8 cellular contexts compared by ENCODE assay signal in genomic region chr22:33918676-33919590, GRCh38. TPM values are rescaled to one million over a fixed set of nuclear protein-coding genes. Genes with fewer than 3 reads are reported as not detected.
DNase-seq lines count a peak whose midpoint lies in the region; ATAC-seq, FAIRE-seq and TF ChIP-seq lines count a peak whose summit lies in the region.

No MANE protein-coding gene starts in this region.

- intact Hi-C loops in prostate gland (cut with DNase I): loop anchor here (2.0 to 10.0 kb wide), 2 partner anchors 124 to 400 kb away; no protein-coding TSS in a partner anchor

- H3K27me3 ChIP-seq in foreskin keratinocyte: no peaks in the 10 kb centered on the region
- H3K27me3 ChIP-seq in prostate gland (replicated peaks; ENCODE audit: insufficient read depth): no peaks in the 10 kb centered on the region

- DNase-seq in GM18507 (ENCODE audit: extremely low spot score, insufficient read length, low read depth) (no peak), RKO (ENCODE audit: low spot score) (peak; percentile 67), foreskin keratinocyte (peak in 1 of 2 donors; percentile 45), prostate gland (ENCODE audit: low spot score) (peak; percentile 52), RPMI8226 (no peak), GM10266 (ENCODE audit: extremely low spot score) (no peak), NCI-H1048 (lab: John Stamatoyannopoulos, UW) (no peak)
- no peak for DNase-seq in stimulated activated CD4-positive, alpha-beta T cell treated with anti-CD3 and anti-CD28 coated beads, Interleukin-4, amount 100 ng/mL, for 1 hour

- no peaks in the 10 kb centered on the region for H3K4me1 ChIP-seq in foreskin keratinocyte
- H3K4me1 ChIP-seq in prostate gland (replicated peaks): no peaks in the 10 kb centered on the region

- TF ChIP-seq CTCF in foreskin keratinocyte (conservative IDR thresholded peaks at IDR 0.05) (no peak), prostate gland (IDR thresholded peaks at IDR 0.05) (no peak), GM10266 (IDR thresholded peaks at IDR 0.05; ENCODE audit: control insufficient read depth, insufficient read depth, low read depth, missing control alignments) (no peak)

- peak; percentile 81 for FAIRE-seq in GM18507 (lab: Jason Lieb, UNC)

- H3K36me3 ChIP-seq in prostate gland: no peaks in the 10 kb centered on the region

- peak; percentile 8 for ATAC-seq in foreskin keratinocyte

- H3K27ac ChIP-seq in foreskin keratinocyte (no peak overlapping the region), prostate gland (peak overlapping the region; percentile 71 to 76)

- peak overlapping the region; percentile 53 to 73 for H3K4me3 ChIP-seq in prostate gland

- WGBS in prostate gland: 21% methylated on average over 13 of the region's 13 CpGs

- no peak for TF ChIP-seq POLR2A in prostate gland (IDR thresholded peaks at IDR 0.05)

- no peaks in the 10 kb centered on the region for H3K9me3 ChIP-seq in prostate gland

RNA-seq across cellular contexts. Expression of gene LARGE1, which starts 1.3 kb away (rescaled TPM):
- total RNA-seq in foreskin keratinocyte (8.1 and 8.8 TPM in 2 replicates), prostate gland (10 to 100 TPM; 18.6 to 37.4 TPM)
- polyA plus RNA-seq in foreskin keratinocyte: 3.6 and 3.7 TPM in 2 replicates

Comparison
In these comparisons a context has a peak if more than half of its experiments do, and no peak if none do; other contexts are left out.
1. DNase-seq: peak in RKO (single experiment) and prostate gland (single experiment); none in GM18507 (single experiment), stimulated activated CD4-positive, alpha-beta T cell treated with anti-CD3 and anti-CD28 coated beads, Interleukin-4, amount 100 ng/mL, for 1 hour (single experiment), RPMI8226 (single experiment), GM10266 (single experiment) and NCI-H1048 (single experiment).